Comparison of ENCODE assay signal across 1 cellular context in genomic region chrX:7191681-7192110, GRCh38.
TF ChIP-seq lines count a peak whose summit lies in the region.

No MANE protein-coding gene starts in this region.

TF ChIP-seq in HepG2, 621 proteins besides CTCF, POLR2A, EP300 and RAD21:
- TF ChIP-seq STAG1 (CRISPR knock-in tag; IDR thresholded peaks at IDR 0.05) (peak; percentile 20; the same call in 1 of the 2 replicates), ERF (CRISPR knock-in tag; IDR thresholded peaks at IDR 0.05) (no peak), ZNF407 (CRISPR knock-in tag; IDR thresholded peaks at IDR 0.05; ENCODE audit: not compliant biosample characterization) (no peak)
